15 cellular contexts compared by ENCODE assay signal in genomic region chr2:125684256-125684655, GRCh38.
DNase-seq lines count a peak whose midpoint lies in the region; ATAC-seq and TF ChIP-seq lines count a peak whose summit lies in the region.
"Had no signal": no experiment of that assay in that cellular context is flagged by ENCODE, and none has a peak within 500 bp of the region (broad histone marks: within the 10 kb centered on the region; RNA-seq: fewer than 3 reads in every experiment).

No MANE protein-coding gene starts in this region.

- DNase-seq in H4 (ENCODE audit: low spot score) (peak; percentile 0), MM.1S (peak; percentile 61), dorsolateral prefrontal cortex (peak in 1 of 10 donors; percentile 11), superior temporal gyrus (ENCODE audit: extremely low spot score) (peak; percentile 41), heart right ventricle (no peak), COLO668 (lab: John Stamatoyannopoulos, UW; ENCODE audit: unreplicated experiment) (no peak)
- DNase-seq: BE2C; CD4-positive, alpha-beta memory T cell; COR-L47; DMS153; GF-D8; GOT3 had no signal

- H4K20me1 ChIP-seq in MM.1S (ENCODE audit: insufficient read depth, low read length): no peaks in the 10 kb centered on the region

- no peak for TF ChIP-seq CTCF in MM.1S (IDR thresholded peaks at IDR 0.05; ENCODE audit: low read length)
- TF ChIP-seq CTCF in dorsolateral prefrontal cortex (IDR thresholded peaks at IDR 0.05 in 54 of 56, conservative IDR thresholded peaks at IDR 0.05 in 2 of 56; ENCODE audit: low read depth in 1 of 56, partially characterized antibody in 56 of 56): no peak
- TF ChIP-seq CTCF in heart right ventricle (IDR thresholded peaks at IDR 0.05): no peak

- peak overlapping the region; percentile 91 for H3K4me2 ChIP-seq in MM.1S (ENCODE audit: low read depth, low read length)
- H3K4me2 ChIP-seq: A549 had no signal

- no peaks in the 10 kb centered on the region for H3K9me2 ChIP-seq in MM.1S (replicated peaks; ENCODE audit: insufficient read depth, low read length)

- H3K4me1 ChIP-seq in MM.1S (ENCODE audit: low read length) (peaks cover 28% of the 10 kb centered on the region), heart right ventricle (no peaks in the 10 kb centered on the region)
- H3K4me1 ChIP-seq: A549, BE2C, HAP-1 had no signal

- H3K79me2 ChIP-seq in MM.1S (ENCODE audit: low read length): no peaks in the 10 kb centered on the region

- H2AFZ ChIP-seq in MM.1S (ENCODE audit: low read length): peak overlapping the region; percentile 13

- no peaks in the 10 kb centered on the region for H3K9me3 ChIP-seq in MM.1S (replicated peaks; ENCODE audit: insufficient read depth, low read length)
- no peaks in the 10 kb centered on the region for H3K9me3 ChIP-seq in heart right ventricle
- H3K9me3 ChIP-seq: A549, BE2C, HAP-1 had no signal

- H3K9ac ChIP-seq in MM.1S (ENCODE audit: low read length): peak overlapping the region; percentile 17; the same call in 1 of the 2 replicates

- no peak for ATAC-seq in heart right ventricle
- ATAC-seq: A549 had no signal

- H3K36me3 ChIP-seq in MM.1S (replicated peaks; ENCODE audit: insufficient read depth, low read length) (no peaks in the 10 kb centered on the region), heart right ventricle (no peaks in the 10 kb centered on the region)
- H3K36me3 ChIP-seq: BE2C, HAP-1 had no signal

- H3K4me3 ChIP-seq in MM.1S (ENCODE audit: low read length): peak overlapping the region; percentile 35
- no peak overlapping the region for H3K4me3 ChIP-seq in dorsolateral prefrontal cortex
- H3K4me3 ChIP-seq in heart right ventricle: no peak overlapping the region
- H3K4me3 ChIP-seq: A549, HAP-1 had no signal

- intact Hi-C loops in dorsolateral prefrontal cortex (cut with DNase I): loop anchor here in 1 of 2 donors (10.0 kb wide), 1 partner anchor 751 kb away; no protein-coding TSS in a partner anchor
- intact Hi-C loops in heart right ventricle (cut with DNase I): no loop called here

- H3F3A ChIP-seq in MM.1S (ENCODE audit: insufficient read depth, low read length): peaks cover 12% of the 10 kb centered on the region; the same call in 1 of the 2 replicates

- H3K27ac ChIP-seq in MM.1S (ENCODE audit: low read length): peak overlapping the region; percentile 75; the same call in 1 of the 2 replicates
- peak overlapping the region in 33 of 59 donors; percentile 2 to 70 (median 50) for H3K27ac ChIP-seq in dorsolateral prefrontal cortex
- no peak overlapping the region for H3K27ac ChIP-seq in heart right ventricle
- H3K27ac ChIP-seq: A549, C4-2B had no signal

- WGBS in heart right ventricle, 2 donors: 70 to 77% methylated on average over 2 of the region's 2 CpGs

- no peaks in the 10 kb centered on the region for H3K27me3 ChIP-seq in MM.1S (replicated peaks; ENCODE audit: insufficient read depth, low read length)
- no peaks in the 10 kb centered on the region for H3K27me3 ChIP-seq in dorsolateral prefrontal cortex
- peaks cover 0 to 4% (median 0%) of the 10 kb centered on the region in 7 donors for H3K27me3 ChIP-seq in heart right ventricle
- H3K27me3 ChIP-seq: BE2C had no signal

Comparison
In these comparisons a context has a peak if more than half of its experiments do, and no peak if none do; other contexts are left out.
1. DNase-seq: peak in H4 (single experiment), MM.1S (single experiment) and superior temporal gyrus (single experiment); none in heart right ventricle (0 of 2) and COLO668 (single experiment).
2. H3K27ac ChIP-seq: peak in MM.1S (single experiment) and dorsolateral prefrontal cortex (33 of 59); none in heart right ventricle (0 of 10).